11 cellular contexts compared by ENCODE assay signal in the genomic region with DNA sequence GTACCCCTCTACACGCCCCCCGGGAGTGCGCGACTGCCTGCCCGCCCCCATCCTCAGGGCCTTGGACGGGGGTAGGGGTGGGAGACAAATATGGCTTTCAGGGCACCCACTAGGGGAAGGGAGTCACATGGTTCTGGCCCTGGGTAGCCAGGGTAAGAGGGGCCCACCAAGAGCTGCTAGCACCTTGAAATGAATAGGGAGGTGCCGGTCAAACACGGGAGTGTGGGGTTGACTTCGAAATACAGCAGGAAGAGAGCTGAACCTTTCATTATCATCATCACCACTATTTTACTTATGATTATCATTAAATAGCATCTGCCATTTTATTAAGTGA.
DNase-seq lines count a peak whose midpoint lies in the region; ATAC-seq, FAIRE-seq and TF ChIP-seq lines count a peak whose summit lies in the region.
"Had no signal": no experiment of that assay in that cellular context is flagged by ENCODE, and none has a peak within 500 bp of the region (broad histone marks: within the 10 kb centered on the region; RNA-seq: fewer than 3 reads in every experiment).

No MANE protein-coding gene starts in this region.

- H3K4me3 ChIP-seq in endodermal cell (ENCODE audit: low read length) (peak overlapping the region; percentile 75), mesodermal cell (ENCODE audit: extremely low read depth, insufficient read depth, low read length, poor library complexity, severe bottlenecking) (peak overlapping the region; percentile 44), suprapubic skin (peak overlapping the region; percentile 56)

- ATAC-seq in CD4-positive, alpha-beta T cell (ENCODE audit: poor library complexity), result no peak
- ATAC-seq in GM19324 (IDR thresholded peaks at IDR 0.05; ENCODE audit: low FRiP score, unreplicated experiment), result no peak

- DNase-seq in NCI-H69 (lab: John Stamatoyannopoulos, UW), result peak; percentile 46
- DNase-seq in endodermal cell, result no peak
- no peak for DNase-seq in suprapubic skin (ENCODE audit: low spot score in 2 of 2)
- no peak for DNase-seq in glomerular visceral epithelial cell (ENCODE audit: extremely low spot score)
- DNase-seq in GM12892 (ENCODE audit: insufficient read length), result no peak
- no peak for DNase-seq in CD4-positive, alpha-beta T cell
- DNase-seq: kidney glomerular epithelial cell, SHP77 treated with DMSO at 0.1 percent for 48 hours had no signal

- no peaks in the 10 kb centered on the region for H3K4me1 ChIP-seq in endodermal cell (ENCODE audit: control insufficient read depth, insufficient read depth, low read length)
- peaks cover 11% of the 10 kb centered on the region for H3K4me1 ChIP-seq in mesodermal cell (ENCODE audit: control insufficient read depth, insufficient read depth, low read length, poor library complexity, severe bottlenecking)
- peaks cover 14% of the 10 kb centered on the region for H3K4me1 ChIP-seq in suprapubic skin

- peaks cover 11% of the 10 kb centered on the region for H3K4me1 Mint-ChIP-seq in endodermal cell
- H3K4me1 Mint-ChIP-seq in CD4-positive, alpha-beta T cell (ENCODE audit: low read depth), result no peaks in the 10 kb centered on the region

- no peak for FAIRE-seq in GM12892 (lab: Jason Lieb, UNC)
- FAIRE-seq: GM18507 had no signal

- no peaks in the 10 kb centered on the region for H3K36me3 ChIP-seq in endodermal cell (ENCODE audit: control insufficient read depth, insufficient read depth, low read length)
- no peaks in the 10 kb centered on the region for H3K36me3 ChIP-seq in mesodermal cell (ENCODE audit: control insufficient read depth, insufficient read depth, low read length)
- no peaks in the 10 kb centered on the region for H3K36me3 ChIP-seq in suprapubic skin

- no peaks in the 10 kb centered on the region for H3K36me3 Mint-ChIP-seq in endodermal cell (ENCODE audit: low read depth)
- no peaks in the 10 kb centered on the region for H3K36me3 Mint-ChIP-seq in CD4-positive, alpha-beta T cell (ENCODE audit: low read depth)

- no peak for TF ChIP-seq EP300 in suprapubic skin (IDR thresholded peaks at IDR 0.05)

- whole genome bisulfite sequencing in endodermal cell (ENCODE audit: insufficient coverage in 1 of 2, insufficient read length in 1 of 2), 2 experiments, result 20 to 22% methylated on average over 2 to 9 of the region's 9 CpGs
- 17% methylated on average over 5 of the region's 9 CpGs; no CpG with 5 or more reads in 1 of the 2 experiments for WGBS in mesodermal cell (ENCODE audit: insufficient coverage in 2 of 2), 2 experiments
- WGBS in suprapubic skin, result 46% methylated on average over 6 of the region's 9 CpGs

- no peak overlapping the region for H3K27ac Mint-ChIP-seq in endodermal cell
- H3K27ac Mint-ChIP-seq in CD4-positive, alpha-beta T cell, result no peak overlapping the region

- H3K27me3 Mint-ChIP-seq in endodermal cell (ENCODE audit: insufficient read depth), result peaks cover 36% of the 10 kb centered on the region
- H3K27me3 Mint-ChIP-seq in CD4-positive, alpha-beta T cell, result peaks cover 19% of the 10 kb centered on the region

- H3K9me3 Mint-ChIP-seq in endodermal cell, result no peaks in the 10 kb centered on the region
- peaks cover 2% of the 10 kb centered on the region for H3K9me3 Mint-ChIP-seq in CD4-positive, alpha-beta T cell

- H3K27ac ChIP-seq in endodermal cell (ENCODE audit: low read depth, low read length), result no peak overlapping the region
- H3K27ac ChIP-seq in mesodermal cell (ENCODE audit: low read depth, low read length, severe bottlenecking), result no peak overlapping the region
- no peak overlapping the region for H3K27ac ChIP-seq in suprapubic skin
- no peak overlapping the region for H3K27ac ChIP-seq in CD4-positive, alpha-beta T cell (ENCODE audit: low read depth, low read length)

- peak overlapping the region; percentile 61 for H3K4me3 Mint-ChIP-seq in endodermal cell
- no peak overlapping the region for H3K4me3 Mint-ChIP-seq in CD4-positive, alpha-beta T cell

- no peak for TF ChIP-seq CTCF in endodermal cell (conservative IDR thresholded peaks at IDR 0.05)
- no peak for TF ChIP-seq CTCF in suprapubic skin (IDR thresholded peaks at IDR 0.05)
- no peak for TF ChIP-seq CTCF in CD4-positive, alpha-beta T cell (IDR thresholded peaks at IDR 0.05)

- H3K9me3 ChIP-seq in endodermal cell (ENCODE audit: control insufficient read depth, low read length), result no peaks in the 10 kb centered on the region
- no peaks in the 10 kb centered on the region for H3K9me3 ChIP-seq in mesodermal cell (ENCODE audit: control insufficient read depth, low read length)
- H3K9me3 ChIP-seq in suprapubic skin, result no peaks in the 10 kb centered on the region
- H3K9me3 ChIP-seq in CD4-positive, alpha-beta T cell (ENCODE audit: control insufficient read depth, low read length), result no peaks in the 10 kb centered on the region

- peaks cover 26% of the 10 kb centered on the region for H3K27me3 ChIP-seq in endodermal cell (ENCODE audit: control insufficient read depth, insufficient read depth, low read length, poor library complexity, severe bottlenecking)
- peaks cover 9% of the 10 kb centered on the region for H3K27me3 ChIP-seq in suprapubic skin
- H3K27me3 ChIP-seq in CD4-positive, alpha-beta T cell (ENCODE audit: control insufficient read depth, insufficient read depth, low read length), result no peaks in the 10 kb centered on the region

- TF ChIP-seq POLR2A in suprapubic skin (IDR thresholded peaks at IDR 0.05), result no peak
- TF ChIP-seq POLR2A in GM12892 (IDR thresholded peaks at IDR 0.05; ENCODE audit: low read depth, low read length), result no peak

- POLR2A ChIA-PET in CD4-positive, alpha-beta T cell (lab: Charles Lee), result no interaction called here

- intact Hi-C loops in CD4-positive, alpha-beta T cell (cut with DNase I, micrococcal nuclease), result no loop called here

- CTCF ChIA-PET in CD4-positive, alpha-beta T cell (lab: Charles Lee), result no interaction called here

- H3K9ac ChIP-seq in endodermal cell (ENCODE audit: extremely low read depth, low read length, poor library complexity, severe bottlenecking), result no peak overlapping the region
